16 cellular contexts compared by ENCODE assay signal in genomic region chr16:3587547-3588110, GRCh38.
DNase-seq lines count a peak whose midpoint lies in the region; ATAC-seq lines count a peak whose summit lies in the region.
"Had no signal": no experiment of that assay in that cellular context is flagged by ENCODE, and none has a peak within 500 bp of the region (broad histone marks: within the 10 kb centered on the region; RNA-seq: fewer than 3 reads in every experiment).

No MANE protein-coding gene starts in this region.

- no peaks in the 10 kb centered on the region for H3K27me3 ChIP-seq in NT2/D1 (ENCODE audit: insufficient read depth, insufficient read length)
- H3K27me3 ChIP-seq: sigmoid colon had no signal

- H3K36me3 ChIP-seq in NT2/D1 (ENCODE audit: insufficient read depth, insufficient read length, low read length): peaks cover 73% of the 10 kb centered on the region

- H3K9me3 ChIP-seq in NT2/D1 (ENCODE audit: insufficient read depth, low read length): no peaks in the 10 kb centered on the region
- H3K9me3 ChIP-seq: sigmoid colon had no signal

- DNase-seq in GM19240 (ENCODE audit: insufficient read length, low spot score) (peak; percentile 62), NT2/D1 (ENCODE audit: low read depth, low spot score) (no peak), EL (no peak), cortex of kidney (lab: John Stamatoyannopoulos, UW) (no peak)
- DNase-seq: activated CD4-positive, alpha-beta memory T cell treated with anti-CD3 and anti-CD28 coated beads, Interleukin-2, amount 10 ng/mL, durations not matched to agents 7 days and 5 days; DMS79 treated with DMSO at 0.1 percent for 48 hours; effector memory CD4-positive, alpha-beta T cell; KG1; NCI-H1105 treated with DMSO at 0.1 percent for 48 hours; NCI-H226; sigmoid colon; stimulated activated CD4-positive, alpha-beta T cell treated with anti-CD3 and anti-CD28 coated beads, Interleukin-2, amount 100 ng/mL, for 24 hours had no signal

- peaks cover 6% of the 10 kb centered on the region for H3K4me1 ChIP-seq in NT2/D1 (ENCODE audit: insufficient read depth, insufficient read length)

- ATAC-seq in HG02763 (IDR thresholded peaks at IDR 0.05; ENCODE audit: unreplicated experiment) (peak; percentile 46), GM21367 (IDR thresholded peaks at IDR 0.05; ENCODE audit: unreplicated experiment) (no peak), GM18517 (IDR thresholded peaks at IDR 0.05; ENCODE audit: unreplicated experiment) (no peak)

- no peak overlapping the region for H3K4me3 ChIP-seq in NT2/D1 (ENCODE audit: insufficient read length, low read depth)
- H3K4me3 ChIP-seq: sigmoid colon, SK-N-MC had no signal

- H3K9ac ChIP-seq in NT2/D1 (ENCODE audit: insufficient read length, low read depth): peak overlapping the region; percentile 33
